Comparison of ENCODE assay signal across 20 cellular contexts in the genomic region with DNA sequence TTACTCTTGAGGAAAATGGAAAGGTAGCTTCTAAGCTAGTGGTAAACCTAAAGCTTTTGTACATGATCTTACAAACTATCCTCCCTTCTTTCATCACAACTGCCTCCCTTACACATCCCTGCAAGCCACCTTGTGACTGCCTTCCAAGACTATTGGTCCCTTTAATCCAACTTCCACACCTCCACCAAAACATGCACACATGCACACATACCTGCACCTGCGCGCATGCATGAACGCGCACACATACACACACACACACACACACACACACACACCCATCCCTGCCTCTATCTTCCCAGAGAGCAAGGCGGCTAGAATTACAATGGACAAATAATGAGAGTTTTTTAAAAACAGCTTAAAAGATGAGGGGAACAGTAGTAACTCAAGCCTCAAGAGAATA. TPM values are rescaled to one million over a fixed set of nuclear protein-coding genes. Genes with fewer than 3 reads are reported as not detected.
DNase-seq lines count a peak whose midpoint lies in the region; ATAC-seq, FAIRE-seq and TF ChIP-seq lines count a peak whose summit lies in the region.
"Had no signal": no experiment of that assay in that cellular context is flagged by ENCODE, and none has a peak within 500 bp of the region (broad histone marks: within the 10 kb centered on the region; RNA-seq: fewer than 3 reads in every experiment).

No MANE protein-coding gene starts in this region.

- H3K4me1 Mint-ChIP-seq in CD8-positive, alpha-beta memory T cell, result peaks cover 56 to 64% (median 59%) of the 10 kb centered on the region in 3 donors
- peaks cover 62% of the 10 kb centered on the region for H3K4me1 Mint-ChIP-seq in activated T-helper 2 cell treated with anti-CD3 and anti-CD28 coated beads, Interferon-gamma antibody, Interleukin-2, Interleukin-4, amounts not matched to agents 10 μg/mL and 5 μg/mL and 100 μg/mL, durations not matched to agents 14 hours and 24 hours and 36 hours (ENCODE audit: low read depth)
- H3K4me1 Mint-ChIP-seq in immature natural killer cell (peaks cover 68 to 88% of the 10 kb centered on the region in 2 donors), progenitor cell of endocrine pancreas (ENCODE audit: low read depth) (peaks cover 21% of the 10 kb centered on the region)

- peaks cover 3% of the 10 kb centered on the region for H3K36me3 ChIP-seq in CD8-positive, alpha-beta memory T cell (ENCODE audit: insufficient read depth, low read length)
- H3K36me3 ChIP-seq: pancreas had no signal

- CTCF ChIA-PET in A549 (lab: Yijun Ruan, JAX), result interaction anchor here (0.7 to 4.4 kb wide), 5 partner anchors 8 to 106 kb away, joined by 3 to 18 read pairs (median 3); a partner anchor contains a TSS
- CTCF ChIA-PET in CD8-positive, alpha-beta memory T cell (lab: Charles Lee), result interaction anchor here (1.1 to 7.5 kb wide), 7 partner anchors 8 to 73 kb away, joined by 4 to 37 read pairs (median 5); no protein-coding TSS in a partner anchor

- peaks cover 63% of the 10 kb centered on the region for H3K4me1 ChIP-seq in A549
- peaks cover 36% of the 10 kb centered on the region for H3K4me1 ChIP-seq in CD8-positive, alpha-beta memory T cell (ENCODE audit: insufficient read depth, low read length)

- over 99% methylated on average over 5 of the region's 5 CpGs for WGBS in A549 (ENCODE audit: missing lambda C conversion rate)

- H3K27ac Mint-ChIP-seq in CD8-positive, alpha-beta memory T cell, result peak overlapping the region; percentile 11 to 98 (median 90)
- peak overlapping the region; percentile 83 for H3K27ac Mint-ChIP-seq in activated T-helper 2 cell treated with anti-CD3 and anti-CD28 coated beads, Interferon-gamma antibody, Interleukin-2, Interleukin-4, amounts not matched to agents 10 μg/mL and 5 μg/mL and 100 μg/mL, durations not matched to agents 14 hours and 24 hours and 36 hours
- H3K27ac Mint-ChIP-seq in immature natural killer cell (peak overlapping the region; percentile 90 to 97 (median 94)), progenitor cell of endocrine pancreas (no peak overlapping the region)

- TF ChIP-seq CTCF in A549 (IDR thresholded peaks at IDR 0.05) (no peak), progenitor cell of endocrine pancreas (IDR thresholded peaks at IDR 0.05; ENCODE audit: unreplicated experiment) (no peak)

- intact Hi-C loops in activated T-helper 2 cell treated with anti-CD3 and anti-CD28 coated beads, Interferon-gamma antibody, Interleukin-2, Interleukin-4, amounts not matched to agents 10 μg/mL and 5 μg/mL and 100 μg/mL, durations not matched to agents 14 hours and 24 hours and 36 hours (cut with micrococcal nuclease), result loop anchor here (2.0 kb wide), 1 partner anchor 38 kb away; no protein-coding TSS in a partner anchor

- H3K4me3 ChIP-seq in A549, result no peak overlapping the region
- H3K4me3 ChIP-seq in CD8-positive, alpha-beta memory T cell (ENCODE audit: low read length), result no peak overlapping the region
- H3K4me3 ChIP-seq: gastrocnemius medialis, lung, pancreas had no signal

- H3K4me3 Mint-ChIP-seq in CD8-positive, alpha-beta memory T cell, result peak overlapping the region in 6 of 7 donors; percentile 18 to 68 (median 36)
- H3K4me3 Mint-ChIP-seq in activated T-helper 2 cell treated with anti-CD3 and anti-CD28 coated beads, Interferon-gamma antibody, Interleukin-2, Interleukin-4, amounts not matched to agents 10 μg/mL and 5 μg/mL and 100 μg/mL, durations not matched to agents 14 hours and 24 hours and 36 hours (ENCODE audit: low read depth), result peak overlapping the region; percentile 6
- H3K4me3 Mint-ChIP-seq in immature natural killer cell (peak overlapping the region; percentile 18 to 73 (median 62)), progenitor cell of endocrine pancreas (ENCODE audit: low read depth) (no peak overlapping the region)

- no peaks in the 10 kb centered on the region for H3K9me3 ChIP-seq in A549
- H3K9me3 ChIP-seq in CD8-positive, alpha-beta memory T cell (ENCODE audit: low read length), result no peaks in the 10 kb centered on the region
- H3K9me3 ChIP-seq: gastrocnemius medialis, pancreas had no signal

- H3K27ac ChIP-seq in A549, result no peak overlapping the region
- H3K27ac ChIP-seq in CD8-positive, alpha-beta memory T cell (ENCODE audit: low read depth, low read length), result no peak overlapping the region
- H3K27ac ChIP-seq: gastrocnemius medialis, HL-60, pancreas had no signal

- H3K9me3 Mint-ChIP-seq in CD8-positive, alpha-beta memory T cell, result no peaks in the 10 kb centered on the region
- H3K9me3 Mint-ChIP-seq in activated T-helper 2 cell treated with anti-CD3 and anti-CD28 coated beads, Interferon-gamma antibody, Interleukin-2, Interleukin-4, amounts not matched to agents 10 μg/mL and 5 μg/mL and 100 μg/mL, durations not matched to agents 14 hours and 24 hours and 36 hours, result no peaks in the 10 kb centered on the region
- no peaks in the 10 kb centered on the region for H3K9me3 Mint-ChIP-seq in immature natural killer cell
- H3K9me3 Mint-ChIP-seq in progenitor cell of endocrine pancreas (ENCODE audit: low read depth), result no peaks in the 10 kb centered on the region

- H3K4me2 ChIP-seq in A549, result no peak overlapping the region

- no peak for DNase-seq in A549 (ENCODE audit: low read depth in 1 of 2, low spot score in 1 of 2)
- DNase-seq in CD8-positive, alpha-beta memory T cell, result no peak
- DNase-seq in activated T-helper 2 cell treated with anti-CD3 and anti-CD28 coated beads, Interferon-gamma antibody, Interleukin-2, Interleukin-4, amounts not matched to agents 10 μg/mL and 5 μg/mL and 100 μg/mL, durations not matched to agents 14 hours and 24 hours and 36 hours (ENCODE audit: low spot score), result no peak
- DNase-seq in immature natural killer cell, result no peak
- no peak for DNase-seq in SIG-M5 treated with dmso at 0.1 percent for 504 hours (lab: John Stamatoyannopoulos, UW; ENCODE audit: unreplicated experiment)
- no peak for DNase-seq in NCI-H82 (lab: John Stamatoyannopoulos, UW)
- DNase-seq in progenitor cell of endocrine pancreas (ENCODE audit: low spot score, unreplicated experiment), result no peak
- DNase-seq: anterior cingulate cortex, caudate nucleus, COR-L47, gastrocnemius medialis, kidney, NCI-H1694 treated with DMSO at 0.1 percent for 48 hours, NCI-H748 treated with DMSO at 0.1 percent for 48 hours, pancreas, Right ventricle myocardium superior, SW 1271 had no signal

- peaks cover 0 to 1% of the 10 kb centered on the region in 2 donors for H3K27me3 Mint-ChIP-seq in CD8-positive, alpha-beta memory T cell
- no peaks in the 10 kb centered on the region for H3K27me3 Mint-ChIP-seq in activated T-helper 2 cell treated with anti-CD3 and anti-CD28 coated beads, Interferon-gamma antibody, Interleukin-2, Interleukin-4, amounts not matched to agents 10 μg/mL and 5 μg/mL and 100 μg/mL, durations not matched to agents 14 hours and 24 hours and 36 hours (ENCODE audit: low read depth)
- H3K27me3 Mint-ChIP-seq in immature natural killer cell (ENCODE audit: low read depth in 3 of 3) (peaks cover 0 to 8% (median 3%) of the 10 kb centered on the region in 3 donors), progenitor cell of endocrine pancreas (no peaks in the 10 kb centered on the region)

- POLR2A ChIA-PET in A549 (lab: Yijun Ruan, JAX), result no interaction called here
- POLR2A ChIA-PET in CD8-positive, alpha-beta memory T cell (lab: Charles Lee), result interaction anchor here (1.6 kb wide), 1 partner anchor 10 kb away, joined by 7 read pairs; no protein-coding TSS in a partner anchor

- TF ChIP-seq EP300 in A549 (IDR thresholded peaks at IDR 0.05), result no peak

- FAIRE-seq in A549 (lab: Jason Lieb, UNC), result no peak
- FAIRE-seq: kidney, pancreas had no signal

- no peak for TF ChIP-seq POLR2A in A549 (IDR thresholded peaks at IDR 0.05; ENCODE audit: low read length)

- H3K36me3 Mint-ChIP-seq in CD8-positive, alpha-beta memory T cell, result peaks cover 3 to 27% (median 4%) of the 10 kb centered on the region in 3 donors
- H3K36me3 Mint-ChIP-seq in activated T-helper 2 cell treated with anti-CD3 and anti-CD28 coated beads, Interferon-gamma antibody, Interleukin-2, Interleukin-4, amounts not matched to agents 10 μg/mL and 5 μg/mL and 100 μg/mL, durations not matched to agents 14 hours and 24 hours and 36 hours (ENCODE audit: low read depth), result peaks cover 40% of the 10 kb centered on the region
- peaks cover 5 to 22% (median 13%) of the 10 kb centered on the region in 3 donors for H3K36me3 Mint-ChIP-seq in immature natural killer cell
- peaks cover 13% of the 10 kb centered on the region for H3K36me3 Mint-ChIP-seq in progenitor cell of endocrine pancreas (ENCODE audit: insufficient read depth)

- H3K27me3 ChIP-seq in CD8-positive, alpha-beta memory T cell (ENCODE audit: insufficient read depth, low read length, poor library complexity, severe bottlenecking), result no peaks in the 10 kb centered on the region
- H3K27me3 ChIP-seq: gastrocnemius medialis, pancreas had no signal

- no peak for TF ChIP-seq RAD21 in A549 (conservative IDR thresholded peaks at IDR 0.05 in 1 of 2, IDR thresholded peaks at IDR 0.05 in 1 of 2)

- no peak for ATAC-seq in A549
- ATAC-seq: esophagus mucosa, gastrocnemius medialis, pancreas had no signal

RNA-seq across cellular contexts. Expression of a gene that starts 58.3 kb away (rescaled TPM):
- polyA plus RNA-seq in A549 (2011; rRNA removed), result 18.3 and 26.2 TPM in 2 replicates
- polyA plus RNA-seq in A549 (2012; cell fraction: cytosol; rRNA removed), result 4.7 and 6.1 TPM in 2 replicates
- 8.1 and 10.5 TPM in 2 replicates for polyA plus RNA-seq in A549 (2012; cell fraction: nucleus; rRNA removed)
- 17.9 to 18.2 TPM (median 18.0 TPM) in 3 replicates for polyA plus RNA-seq in A549 (2017; fragmentation: RNase III; extraction: RNeasy Plus Mini Kit Qiagen cat#74134 plus additional on column Dnase treatment)
- polyA minus RNA-seq in A549 (2011; rRNA and poly(A)+ RNA removed), result 31.8 and 33.3 TPM in 2 replicates
- total RNA-seq in CD8-positive, alpha-beta memory T cell, result 10 to 100 TPM; 19.5 to 19.6 TPM
- polyA plus RNA-seq in CD8-positive, alpha-beta memory T cell, result 32.8 TPM
- total RNA-seq in activated T-helper 2 cell treated with anti-CD3 and anti-CD28 coated beads, Interferon-gamma antibody, Interleukin-2, Interleukin-4, amounts not matched to agents 10 μg/mL and 5 μg/mL and 100 μg/mL, durations not matched to agents 14 hours and 24 hours and 36 hours, result 19.7 and 21.6 TPM in 2 replicates
- 10 to 100 TPM in 2 of 3 donors, 1 to 10 TPM in 1; 9.8 to 35.5 (median 13.8) TPM for polyA plus RNA-seq in immature natural killer cell
- total RNA-seq in progenitor cell of endocrine pancreas, result 45.3 and 47.5 TPM in 2 replicates
